ENCODE assay signal across 1 cellular context in genomic region chr5:79011219-79011836, GRCh38.
TF ChIP-seq lines count a peak whose summit lies in the region.

No MANE protein-coding gene starts in this region.

TF ChIP-seq in GM12878, 131 proteins besides CTCF, POLR2A, EP300 and RAD21:
- TF ChIP-seq BCLAF1 (IDR thresholded peaks at IDR 0.05) (no peak), HCFC1 (IDR thresholded peaks at IDR 0.05; ENCODE audit: low read length) (no peak), SKIL (IDR thresholded peaks at IDR 0.05; ENCODE audit: low read depth, poor library complexity, severe bottlenecking) (no peak), MXI1 (IDR thresholded peaks at IDR 0.05; ENCODE audit: low read depth, low read length) (no peak), CREB1 (IDR thresholded peaks at IDR 0.05; ENCODE audit: low read depth) (no peak), DPF2 (IDR thresholded peaks at IDR 0.05) (no peak), BHLHE40 (IDR thresholded peaks at IDR 0.05; ENCODE audit: borderline replicate concordance in 1 of 2, low read depth in 2 of 2, low read length in 1 of 2) (no peak), ZNF24 (IDR thresholded peaks at IDR 0.05) (no peak), KDM1A (IDR thresholded peaks at IDR 0.05; ENCODE audit: borderline replicate concordance) (no peak), POLR2AphosphoS5 (IDR thresholded peaks at IDR 0.05; ENCODE audit: low read length) (no peak), NFXL1 (IDR thresholded peaks at IDR 0.05; ENCODE audit: borderline replicate concordance) (no peak), TAF1 (IDR thresholded peaks at IDR 0.05; ENCODE audit: borderline replicate concordance, low read depth, low read length) (no peak), CHD4 (IDR thresholded peaks at IDR 0.05) (no peak), TCF12 (IDR thresholded peaks at IDR 0.05; ENCODE audit: low read depth, low read length) (no peak), E4F1 (IDR thresholded peaks at IDR 0.05; ENCODE audit: borderline replicate concordance, partially characterized antibody) (no peak), ZBTB11 (CRISPR knock-in tag; IDR thresholded peaks at IDR 0.05) (no peak), ZNF622 (IDR thresholded peaks at IDR 0.05) (no peak), CBX3 (IDR thresholded peaks at IDR 0.05; ENCODE audit: borderline replicate concordance, low read depth) (no peak), RCOR1 (conservative IDR thresholded peaks at IDR 0.05; ENCODE audit: low read depth, low read length) (no peak)
